Comparison of ENCODE assay signal across 11 cellular contexts in genomic region chr17:48564200-48565023, GRCh38. TPM values are rescaled to one million over a fixed set of nuclear protein-coding genes. Genes with fewer than 3 reads are reported as not detected.
A peak's percentile ranks its signal among the peaks of the same experiment; 100 is the strongest.
DNase-seq lines count a peak whose midpoint lies in the region; ATAC-seq, FAIRE-seq and TF ChIP-seq lines count a peak whose summit lies in the region.
"Had no signal": no experiment of that assay in that cellular context is flagged by ENCODE, and none has a peak within 500 bp of the region (broad histone marks: within the 10 kb centered on the region; RNA-seq: fewer than 3 reads in every experiment).

No MANE protein-coding gene starts in this region.

- no peaks in the 10 kb centered on the region for H3K9me3 Mint-ChIP-seq in natural killer cell treated with Interleukin-12 subunit alpha and Interleukin-12 subunit beta and Interleukin-15 and Interleukin-18, amount 100 ng/mL, for 72 hours

- CTCF ChIA-PET in HepG2 (lab: Yijun Ruan, JAX; ENCODE audit: low intra/inter-chr PET ratio, low total read pairs) = no interaction called here

- TF ChIP-seq EP300 in HepG2 (IDR thresholded peaks at IDR 0.05; ENCODE audit: low read depth in 2 of 2, low read length in 2 of 2) = no peak
- TF ChIP-seq EP300 in HepG2 (CRISPR knock-in tag; IDR thresholded peaks at IDR 0.05; ENCODE audit: borderline replicate concordance) = no peak
- TF ChIP-seq EP300 in esophagus muscularis mucosa (IDR thresholded peaks at IDR 0.05) = no peak

- H3K4me3 Mint-ChIP-seq in natural killer cell treated with Interleukin-12 subunit alpha and Interleukin-12 subunit beta and Interleukin-15 and Interleukin-18, amount 100 ng/mL, for 72 hours = no peak overlapping the region

- no peak for ATAC-seq in HepG2
- peak; percentile 36 to 55 for ATAC-seq in natural killer cell treated with Interleukin-12 subunit alpha and Interleukin-12 subunit beta and Interleukin-15 and Interleukin-18, amount 100 ng/mL, for 72 hours
- ATAC-seq in GM18909 (IDR thresholded peaks at IDR 0.05; ENCODE audit: poor library complexity, unreplicated experiment) = no peak
- no peak for ATAC-seq in HG02623 (IDR thresholded peaks at IDR 0.05; ENCODE audit: unreplicated experiment)
- no peak for ATAC-seq in HG02970 (IDR thresholded peaks at IDR 0.05; ENCODE audit: low FRiP score, unreplicated experiment)

- H3K27ac Mint-ChIP-seq in natural killer cell treated with Interleukin-12 subunit alpha and Interleukin-12 subunit beta and Interleukin-15 and Interleukin-18, amount 100 ng/mL, for 72 hours = no peak overlapping the region
- H3K27ac Mint-ChIP-seq: CD14-positive monocyte had no signal

- no peaks in the 10 kb centered on the region for H3K36me3 Mint-ChIP-seq in natural killer cell treated with Interleukin-12 subunit alpha and Interleukin-12 subunit beta and Interleukin-15 and Interleukin-18, amount 100 ng/mL, for 72 hours

- no TSS peak for BruUV-seq in HepG2 (replicated peaks; lab: Mats Ljungman, UMichigan)

- 20% methylated on average over 71 of the region's 71 CpGs for WGBS in liver
- 35% methylated on average over 45 of the region's 71 CpGs for WGBS in HepG2 (ENCODE audit: low lambda C conversion rate)
- 14% methylated on average over 15 of the region's 71 CpGs for WGBS in esophagus muscularis mucosa

- no peak for TF ChIP-seq POLR2A in HepG2 (IDR thresholded peaks at IDR 0.05; ENCODE audit: insufficient read depth in 1 of 2, low read depth in 2 of 2, low read length in 2 of 2)
- TF ChIP-seq POLR2A in esophagus muscularis mucosa (IDR thresholded peaks at IDR 0.05; ENCODE audit: low read depth) = no peak
- no peak for TF ChIP-seq POLR2A in vagina (IDR thresholded peaks at IDR 0.05)

- H3K9ac ChIP-seq in liver (ENCODE audit: low read depth in 1 of 2, low read length in 2 of 2) = no peak overlapping the region
- no peak overlapping the region for H3K9ac ChIP-seq in HepG2 (ENCODE audit: insufficient read depth, low read depth, low read length)

- intact Hi-C loops in HepG2 (cut with micrococcal nuclease; ENCODE audit: unreplicated experiment) = no loop called here
- intact Hi-C loops in esophagus muscularis mucosa (cut with DNase I) = no loop called here
- intact Hi-C loops in vagina (cut with DNase I) = no loop called here

- no peak overlapping the region for H2AFZ ChIP-seq in HepG2 (ENCODE audit: low read length)

- no peak for TF ChIP-seq CTCF in liver (IDR thresholded peaks at IDR 0.05; ENCODE audit: low read depth, low read length, missing input control)
- TF ChIP-seq CTCF in HepG2 (CRISPR knock-in tag; IDR thresholded peaks at IDR 0.05) = no peak
- no peak for TF ChIP-seq CTCF in esophagus muscularis mucosa (IDR thresholded peaks at IDR 0.05)
- no peak for TF ChIP-seq CTCF in vagina (IDR thresholded peaks at IDR 0.05)

- peaks cover 0 to 2% of the 10 kb centered on the region in 2 donors for H3K27me3 Mint-ChIP-seq in natural killer cell treated with Interleukin-12 subunit alpha and Interleukin-12 subunit beta and Interleukin-15 and Interleukin-18, amount 100 ng/mL, for 72 hours

- H3K4me3 ChIP-seq in liver (ENCODE audit: low read depth in 1 of 3, low read length in 3 of 3) (peak overlapping the region in 1 of 3 donors; percentile 31), HepG2 (replicated peaks in 1 of 3; ENCODE audit: insufficient read depth in 1 of 3, low read depth in 2 of 3, low read length in 3 of 3) (no peak overlapping the region), esophagus muscularis mucosa (peak overlapping the region; percentile 59 to 76 (median 65)), vagina (peak overlapping the region; percentile 44 to 53)

- H3K36me3 ChIP-seq in liver (ENCODE audit: control insufficient read depth in 4 of 4, insufficient read depth in 3 of 4, low read depth in 1 of 4, low read length in 3 of 4) (no peaks in the 10 kb centered on the region), HepG2 (replicated peaks in 1 of 2; ENCODE audit: control insufficient read depth in 1 of 2, insufficient read depth in 2 of 2, low read length in 2 of 2) (no peaks in the 10 kb centered on the region), esophagus muscularis mucosa (no peaks in the 10 kb centered on the region), vagina (no peaks in the 10 kb centered on the region)

- no peak overlapping the region for H3K4me2 ChIP-seq in HepG2 (ENCODE audit: low read depth, low read length)

- POLR2A ChIA-PET in HepG2 (lab: Yijun Ruan, JAX) = no interaction called here

- no peak for FAIRE-seq in HepG2 (lab: Jason Lieb, UNC)
- FAIRE-seq: colon had no signal

- no peaks in the 10 kb centered on the region for H4K20me1 ChIP-seq in HepG2 (ENCODE audit: insufficient read depth, low read length)

- no peaks in the 10 kb centered on the region for H3K79me2 ChIP-seq in HepG2 (ENCODE audit: insufficient read depth, low read length)

- in situ Hi-C loops in HepG2 (cut with HindIII; ENCODE audit: extremely low pct_ligation_motif_present, low pct_unique_long_range_greater_than_20kb) = no loop called here

- H3K27ac ChIP-seq in liver (ENCODE audit: low read depth in 1 of 2, low read length in 2 of 2) (peak overlapping the region; percentile 43 to 70), HepG2 (ENCODE audit: extremely low read length, insufficient read depth, low read length) (no peak overlapping the region), esophagus muscularis mucosa (replicated peaks in 1 of 4) (peak overlapping the region; percentile 91 to 97 (median 96)), vagina (peak overlapping the region; percentile 59)

- H3K4me1 Mint-ChIP-seq in natural killer cell treated with Interleukin-12 subunit alpha and Interleukin-12 subunit beta and Interleukin-15 and Interleukin-18, amount 100 ng/mL, for 72 hours (ENCODE audit: low read depth in 2 of 2) = peaks cover 11 to 35% of the 10 kb centered on the region in 2 donors

- H3K9me3 ChIP-seq in liver (ENCODE audit: control insufficient read depth in 4 of 4, low read length in 3 of 4) = no peaks in the 10 kb centered on the region
- H3K9me3 ChIP-seq in HepG2 (ENCODE audit: low read length) = no peaks in the 10 kb centered on the region
- no peaks in the 10 kb centered on the region for H3K9me3 ChIP-seq in esophagus muscularis mucosa
- no peaks in the 10 kb centered on the region for H3K9me3 ChIP-seq in vagina

- TF ChIP-seq RAD21 in liver (IDR thresholded peaks at IDR 0.05) (no peak), HepG2 (CRISPR knock-in tag; IDR thresholded peaks at IDR 0.05) (no peak)

- H3K4me1 ChIP-seq in liver (ENCODE audit: control insufficient read depth in 4 of 4, insufficient read depth in 4 of 4, low read length in 3 of 4) (peaks cover 0 to 2% (median 0%) of the 10 kb centered on the region in 4 donors), HepG2 (ENCODE audit: insufficient read depth, low read length) (no peaks in the 10 kb centered on the region), esophagus muscularis mucosa (peaks cover 63 to 100% (median 98%) of the 10 kb centered on the region in 4 donors), vagina (peaks cover 5% of the 10 kb centered on the region)

- H3K27me3 ChIP-seq in liver (ENCODE audit: control insufficient read depth in 4 of 4, insufficient read depth in 4 of 4, low read length in 3 of 4) (peaks cover 3 to 15% (median 8%) of the 10 kb centered on the region in 4 donors), HepG2 (ENCODE audit: control insufficient read depth in 1 of 2, insufficient read depth in 2 of 2, low read length in 2 of 2) (peaks cover 20 to 94% of the 10 kb centered on the region in 2 experiments), esophagus muscularis mucosa (no peaks in the 10 kb centered on the region), vagina (peaks cover 13% of the 10 kb centered on the region)

- DNase-seq in HepG2 (ENCODE audit: low spot score) (no peak), esophagus muscularis mucosa (ENCODE audit: extremely low spot score) (no peak), vagina (ENCODE audit: extremely low spot score in 2 of 2) (no peak)
- DNase-seq in natural killer cell treated with Interleukin-12 subunit alpha and Interleukin-12 subunit beta and Interleukin-15 and Interleukin-18, amount 100 ng/mL, for 72 hours (ENCODE audit: low spot score) = no peak
- DNase-seq: GOT3 had no signal

RNA-seq across cellular contexts. Expression of gene HOXB4, which starts 13.7 kb away (rescaled TPM):
- under 1 TPM; 0.65 to 0.75 TPM for total RNA-seq in liver
- polyA plus RNA-seq in liver = under 1 TPM; 0.19 to 0.35 TPM
- total RNA-seq in HepG2 (2016; rRNA removed; fragmentation: Illumina TruSeq; extraction: Trizol) = not detected in 2 replicates
- not detected in 2 replicates for total RNA-seq in HepG2 (2016; cell fraction: cytosol; rRNA removed; fragmentation: Illumina TruSeq; extraction: Trizol; ENCODE audit: low read depth)
- not detected in 2 replicates for total RNA-seq in HepG2 (2016; cell fraction: insoluble cytoplasmic fraction; rRNA removed; fragmentation: Illumina TruSeq; extraction: Trizol)
- total RNA-seq in HepG2 (2016; cell fraction: membrane; rRNA removed; fragmentation: Illumina TruSeq; extraction: Trizol) = not detected in 2 replicates
- not detected in 2 replicates for total RNA-seq in HepG2 (2016; cell fraction: nucleus; rRNA removed; fragmentation: Illumina TruSeq; extraction: Trizol)
- polyA plus RNA-seq in HepG2 (2011; rRNA removed) = not detected in 2 replicates
- not detected in 2 replicates for polyA plus RNA-seq in HepG2 (2011; cell fraction: cytosol; rRNA removed)
- not detected in 2 replicates for polyA plus RNA-seq in HepG2 (2011; cell fraction: nucleus; rRNA removed)
- not detected in 2 replicates for polyA plus RNA-seq in HepG2 (2012)
- not detected in 2 replicates for polyA plus RNA-seq in HepG2 (2016; cell fraction: cytosol; fragmentation: Illumina TruSeq; extraction: Trizol; ENCODE audit: low read depth)
- polyA plus RNA-seq in HepG2 (2016; cell fraction: insoluble cytoplasmic fraction; fragmentation: Illumina TruSeq; extraction: Trizol; ENCODE audit: low read depth) = not detected in 2 replicates
- not detected in 2 replicates for polyA plus RNA-seq in HepG2 (2016; cell fraction: membrane; fragmentation: Illumina TruSeq; extraction: Trizol; ENCODE audit: low read depth)
- polyA plus RNA-seq in HepG2 (2016; cell fraction: nucleus; fragmentation: Illumina TruSeq; extraction: Trizol; ENCODE audit: insufficient read depth, low read depth) = not detected in 2 replicates
- 0.04 and 0.49 TPM in 2 replicates for polyA minus RNA-seq in HepG2 (2011; rRNA and poly(A)+ RNA removed; ENCODE audit: low replicate concordance)
- not detected in 2 replicates for polyA minus RNA-seq in HepG2 (2011; cell fraction: cytosol; rRNA and poly(A)+ RNA removed)
- not detected in 2 replicates for polyA minus RNA-seq in HepG2 (2011; cell fraction: nucleus; rRNA and poly(A)+ RNA removed)
- total RNA-seq in esophagus muscularis mucosa = 1 to 10 TPM; 3.5 to 8.3 (median 5.0) TPM
- 1 to 10 TPM; 6.9 to 8.2 TPM for total RNA-seq in natural killer cell treated with Interleukin-12 subunit alpha and Interleukin-12 subunit beta and Interleukin-15 and Interleukin-18, amount 100 ng/mL, for 72 hours
- 1.5 TPM for total RNA-seq in vagina
- polyA plus RNA-seq: CD14-positive monocyte had no signal

RNA-seq across cellular contexts. Expression of gene HOXB2, which starts 19.5 kb away (rescaled TPM):
- 1 to 10 TPM in 1 of 2 donors, under 1 TPM in 1; 0.67 to 2.3 TPM for total RNA-seq in liver
- polyA plus RNA-seq in liver = 1 to 10 TPM; 1.3 to 2.5 TPM
- not detected in 2 replicates for total RNA-seq in HepG2 (2016; rRNA removed; fragmentation: Illumina TruSeq; extraction: Trizol)
- not detected in 2 replicates for total RNA-seq in HepG2 (2016; cell fraction: cytosol; rRNA removed; fragmentation: Illumina TruSeq; extraction: Trizol; ENCODE audit: low read depth)
- not detected in 2 replicates for total RNA-seq in HepG2 (2016; cell fraction: insoluble cytoplasmic fraction; rRNA removed; fragmentation: Illumina TruSeq; extraction: Trizol)
- total RNA-seq in HepG2 (2016; cell fraction: membrane; rRNA removed; fragmentation: Illumina TruSeq; extraction: Trizol) = not detected in 2 replicates
- not detected in 2 replicates for total RNA-seq in HepG2 (2016; cell fraction: nucleus; rRNA removed; fragmentation: Illumina TruSeq; extraction: Trizol)
- polyA plus RNA-seq in HepG2 (2011; rRNA removed) = not detected in 2 replicates
- not detected in 2 replicates for polyA plus RNA-seq in HepG2 (2011; cell fraction: cytosol; rRNA removed)
- polyA plus RNA-seq in HepG2 (2011; cell fraction: nucleus; rRNA removed) = not detected in 2 replicates
- polyA plus RNA-seq in HepG2 (2012) = not detected in 2 replicates
- not detected in 2 replicates for polyA plus RNA-seq in HepG2 (2016; cell fraction: cytosol; fragmentation: Illumina TruSeq; extraction: Trizol; ENCODE audit: low read depth)
- not detected in 2 replicates for polyA plus RNA-seq in HepG2 (2016; cell fraction: insoluble cytoplasmic fraction; fragmentation: Illumina TruSeq; extraction: Trizol; ENCODE audit: low read depth)
- polyA plus RNA-seq in HepG2 (2016; cell fraction: membrane; fragmentation: Illumina TruSeq; extraction: Trizol; ENCODE audit: low read depth) = not detected in 2 replicates
- not detected in 2 replicates for polyA plus RNA-seq in HepG2 (2016; cell fraction: nucleus; fragmentation: Illumina TruSeq; extraction: Trizol; ENCODE audit: insufficient read depth, low read depth)
- polyA minus RNA-seq in HepG2 (2011; rRNA and poly(A)+ RNA removed; ENCODE audit: low replicate concordance) = 0.28 TPM in 1 of 2 replicates, not detected in the other
- not detected in 2 replicates for polyA minus RNA-seq in HepG2 (2011; cell fraction: cytosol; rRNA and poly(A)+ RNA removed)
- not detected in 2 replicates for polyA minus RNA-seq in HepG2 (2011; cell fraction: nucleus; rRNA and poly(A)+ RNA removed)
- 10 to 100 TPM; 36.3 to 86.4 (median 63.4) TPM for total RNA-seq in esophagus muscularis mucosa
- 10 to 100 TPM; 20.8 to 30.0 TPM for total RNA-seq in natural killer cell treated with Interleukin-12 subunit alpha and Interleukin-12 subunit beta and Interleukin-15 and Interleukin-18, amount 100 ng/mL, for 72 hours
- 14.2 TPM for total RNA-seq in vagina

RNA-seq across cellular contexts. Expression of gene HOXB3, which starts 25.6 kb away (rescaled TPM):
- total RNA-seq in liver = 1 to 10 TPM in 1 of 2 donors, under 1 TPM in 1; 0.75 to 2.2 TPM
- 1 to 10 TPM; 1.0 to 1.3 TPM for polyA plus RNA-seq in liver
- total RNA-seq in HepG2 (2016; rRNA removed; fragmentation: Illumina TruSeq; extraction: Trizol) = not detected in 2 replicates
- total RNA-seq in HepG2 (2016; cell fraction: cytosol; rRNA removed; fragmentation: Illumina TruSeq; extraction: Trizol; ENCODE audit: low read depth) = not detected in 2 replicates
- not detected in 2 replicates for total RNA-seq in HepG2 (2016; cell fraction: insoluble cytoplasmic fraction; rRNA removed; fragmentation: Illumina TruSeq; extraction: Trizol)
- total RNA-seq in HepG2 (2016; cell fraction: membrane; rRNA removed; fragmentation: Illumina TruSeq; extraction: Trizol) = not detected in 2 replicates
- total RNA-seq in HepG2 (2016; cell fraction: nucleus; rRNA removed; fragmentation: Illumina TruSeq; extraction: Trizol) = not detected in 2 replicates
- polyA plus RNA-seq in HepG2 (2011; rRNA removed) = not detected in 2 replicates
- polyA plus RNA-seq in HepG2 (2011; cell fraction: cytosol; rRNA removed) = not detected in 2 replicates
- polyA plus RNA-seq in HepG2 (2011; cell fraction: nucleus; rRNA removed) = 0.28 TPM in 1 of 2 replicates, not detected in the other
- polyA plus RNA-seq in HepG2 (2012) = not detected in 2 replicates
- polyA plus RNA-seq in HepG2 (2016; cell fraction: cytosol; fragmentation: Illumina TruSeq; extraction: Trizol; ENCODE audit: low read depth) = not detected in 2 replicates
- polyA plus RNA-seq in HepG2 (2016; cell fraction: insoluble cytoplasmic fraction; fragmentation: Illumina TruSeq; extraction: Trizol; ENCODE audit: low read depth) = not detected in 2 replicates
- not detected in 2 replicates for polyA plus RNA-seq in HepG2 (2016; cell fraction: membrane; fragmentation: Illumina TruSeq; extraction: Trizol; ENCODE audit: low read depth)
- not detected in 2 replicates for polyA plus RNA-seq in HepG2 (2016; cell fraction: nucleus; fragmentation: Illumina TruSeq; extraction: Trizol; ENCODE audit: insufficient read depth, low read depth)
- 2.3 TPM in 1 of 2 replicates, not detected in the other for polyA minus RNA-seq in HepG2 (2011; rRNA and poly(A)+ RNA removed; ENCODE audit: low replicate concordance)
- polyA minus RNA-seq in HepG2 (2011; cell fraction: cytosol; rRNA and poly(A)+ RNA removed) = not detected in 2 replicates
- not detected in 2 replicates for polyA minus RNA-seq in HepG2 (2011; cell fraction: nucleus; rRNA and poly(A)+ RNA removed)
- total RNA-seq in esophagus muscularis mucosa = 10 to 100 TPM; 10.8 to 34.9 (median 28.7) TPM
- total RNA-seq in natural killer cell treated with Interleukin-12 subunit alpha and Interleukin-12 subunit beta and Interleukin-15 and Interleukin-18, amount 100 ng/mL, for 72 hours = 10 to 100 TPM in 1 of 2 donors, 1 to 10 TPM in 1; 9.0 to 15.4 TPM
- 17.7 TPM for total RNA-seq in vagina
- polyA plus RNA-seq: CD14-positive monocyte had no signal

RNA-seq across cellular contexts. Expression of gene HOXB5, which starts 29.2 kb away (rescaled TPM):
- under 1 TPM in 1 of 2 donors, not detected in 1; 0.08 TPM for total RNA-seq in liver
- under 1 TPM; 0.36 to 0.38 TPM for polyA plus RNA-seq in liver
- not detected in 2 replicates for total RNA-seq in HepG2 (2016; rRNA removed; fragmentation: Illumina TruSeq; extraction: Trizol)
- total RNA-seq in HepG2 (2016; cell fraction: cytosol; rRNA removed; fragmentation: Illumina TruSeq; extraction: Trizol; ENCODE audit: low read depth) = not detected in 2 replicates
- not detected in 2 replicates for total RNA-seq in HepG2 (2016; cell fraction: insoluble cytoplasmic fraction; rRNA removed; fragmentation: Illumina TruSeq; extraction: Trizol)
- not detected in 2 replicates for total RNA-seq in HepG2 (2016; cell fraction: membrane; rRNA removed; fragmentation: Illumina TruSeq; extraction: Trizol)
- not detected in 2 replicates for total RNA-seq in HepG2 (2016; cell fraction: nucleus; rRNA removed; fragmentation: Illumina TruSeq; extraction: Trizol)
- polyA plus RNA-seq in HepG2 (2011; rRNA removed) = not detected in 2 replicates
- not detected in 2 replicates for polyA plus RNA-seq in HepG2 (2011; cell fraction: cytosol; rRNA removed)
- not detected in 2 replicates for polyA plus RNA-seq in HepG2 (2011; cell fraction: nucleus; rRNA removed)
- polyA plus RNA-seq in HepG2 (2012) = not detected in 2 replicates
- not detected in 2 replicates for polyA plus RNA-seq in HepG2 (2016; cell fraction: cytosol; fragmentation: Illumina TruSeq; extraction: Trizol; ENCODE audit: low read depth)
- not detected in 2 replicates for polyA plus RNA-seq in HepG2 (2016; cell fraction: insoluble cytoplasmic fraction; fragmentation: Illumina TruSeq; extraction: Trizol; ENCODE audit: low read depth)
- not detected in 2 replicates for polyA plus RNA-seq in HepG2 (2016; cell fraction: membrane; fragmentation: Illumina TruSeq; extraction: Trizol; ENCODE audit: low read depth)
- polyA plus RNA-seq in HepG2 (2016; cell fraction: nucleus; fragmentation: Illumina TruSeq; extraction: Trizol; ENCODE audit: insufficient read depth, low read depth) = not detected in 2 replicates
- polyA minus RNA-seq in HepG2 (2011; rRNA and poly(A)+ RNA removed; ENCODE audit: low replicate concordance) = 0.49 TPM in 1 of 2 replicates, not detected in the other
- polyA minus RNA-seq in HepG2 (2011; cell fraction: cytosol; rRNA and poly(A)+ RNA removed) = not detected in 2 replicates
- polyA minus RNA-seq in HepG2 (2011; cell fraction: nucleus; rRNA and poly(A)+ RNA removed) = not detected in 2 replicates
- total RNA-seq in esophagus muscularis mucosa = under 1 TPM; 0.17 to 0.83 (median 0.36) TPM
- total RNA-seq in natural killer cell treated with Interleukin-12 subunit alpha and Interleukin-12 subunit beta and Interleukin-15 and Interleukin-18, amount 100 ng/mL, for 72 hours = under 1 TPM in 1 of 2 donors, not detected in 1; 0.70 TPM
- total RNA-seq in vagina = 0.74 TPM
- polyA plus RNA-seq: CD14-positive monocyte had no signal

RNA-seq across cellular contexts. Expression of gene HOXB1, which starts 33.6 kb away (rescaled TPM):
- total RNA-seq in liver = not detected
- not detected for polyA plus RNA-seq in liver
- not detected in 2 replicates for total RNA-seq in HepG2 (2016; rRNA removed; fragmentation: Illumina TruSeq; extraction: Trizol)
- not detected in 2 replicates for total RNA-seq in HepG2 (2016; cell fraction: cytosol; rRNA removed; fragmentation: Illumina TruSeq; extraction: Trizol; ENCODE audit: low read depth)
- total RNA-seq in HepG2 (2016; cell fraction: insoluble cytoplasmic fraction; rRNA removed; fragmentation: Illumina TruSeq; extraction: Trizol) = not detected in 2 replicates
- total RNA-seq in HepG2 (2016; cell fraction: membrane; rRNA removed; fragmentation: Illumina TruSeq; extraction: Trizol) = not detected in 2 replicates
- not detected in 2 replicates for total RNA-seq in HepG2 (2016; cell fraction: nucleus; rRNA removed; fragmentation: Illumina TruSeq; extraction: Trizol)
- not detected in 2 replicates for polyA plus RNA-seq in HepG2 (2011; rRNA removed)
- not detected in 2 replicates for polyA plus RNA-seq in HepG2 (2011; cell fraction: cytosol; rRNA removed)
- polyA plus RNA-seq in HepG2 (2011; cell fraction: nucleus; rRNA removed) = not detected in 2 replicates
- polyA plus RNA-seq in HepG2 (2012) = not detected in 2 replicates
- polyA plus RNA-seq in HepG2 (2016; cell fraction: cytosol; fragmentation: Illumina TruSeq; extraction: Trizol; ENCODE audit: low read depth) = not detected in 2 replicates
- polyA plus RNA-seq in HepG2 (2016; cell fraction: insoluble cytoplasmic fraction; fragmentation: Illumina TruSeq; extraction: Trizol; ENCODE audit: low read depth) = not detected in 2 replicates
- not detected in 2 replicates for polyA plus RNA-seq in HepG2 (2016; cell fraction: membrane; fragmentation: Illumina TruSeq; extraction: Trizol; ENCODE audit: low read depth)
- polyA plus RNA-seq in HepG2 (2016; cell fraction: nucleus; fragmentation: Illumina TruSeq; extraction: Trizol; ENCODE audit: insufficient read depth, low read depth) = not detected in 2 replicates
- not detected in 2 replicates for polyA minus RNA-seq in HepG2 (2011; rRNA and poly(A)+ RNA removed; ENCODE audit: low replicate concordance)
- polyA minus RNA-seq in HepG2 (2011; cell fraction: cytosol; rRNA and poly(A)+ RNA removed) = not detected in 2 replicates
- polyA minus RNA-seq in HepG2 (2011; cell fraction: nucleus; rRNA and poly(A)+ RNA removed) = not detected in 2 replicates
- total RNA-seq in esophagus muscularis mucosa = not detected
- not detected for total RNA-seq in natural killer cell treated with Interleukin-12 subunit alpha and Interleukin-12 subunit beta and Interleukin-15 and Interleukin-18, amount 100 ng/mL, for 72 hours
- not detected for total RNA-seq in vagina
- polyA plus RNA-seq: CD14-positive monocyte had no signal

Comparison
In these comparisons a context has a peak if more than half of its experiments do, and no peak if none do; other contexts are left out.
1. H3K4me3 ChIP-seq: peak in esophagus muscularis mucosa (4 of 4) and vagina (2 of 2); none in HepG2 (0 of 3).
2. ATAC-seq: peak in natural killer cell treated with Interleukin-12 subunit alpha and Interleukin-12 subunit beta and Interleukin-15 and Interleukin-18, amount 100 ng/mL, for 72 hours (2 of 2); none in HepG2 (single experiment), GM18909 (single experiment), HG02623 (single experiment) and HG02970 (single experiment).